In genomic region chr19:45200614-45201013, GRCh38 we compare ENCODE assay signal across 9 cellular contexts. TPM values are rescaled to one million over a fixed set of nuclear protein-coding genes. Genes with fewer than 3 reads are reported as not detected.
DNase-seq lines count a peak whose midpoint lies in the region; ATAC-seq and TF ChIP-seq lines count a peak whose summit lies in the region.
"Had no signal": no experiment of that assay in that cellular context is flagged by ENCODE, and none has a peak within 500 bp of the region (broad histone marks: within the 10 kb centered on the region; RNA-seq: fewer than 3 reads in every experiment).

No MANE protein-coding gene starts in this region.

- no peak overlapping the region for H3K27ac Mint-ChIP-seq in activated naive CD4-positive, alpha-beta T cell treated with anti-CD3 and anti-CD28 coated beads for 36 hours
- H3K27ac Mint-ChIP-seq in stimulated activated effector memory CD8-positive, alpha-beta T cell treated with anti-CD3 and anti-CD28 coated beads, Interleukin-12 subunit alpha, Interleukin-12 subunit beta, amount 100 ng/mL, for 72 hours, result no peak overlapping the region

- intact Hi-C loops in activated naive CD4-positive, alpha-beta T cell treated with anti-CD3 and anti-CD28 coated beads for 36 hours (cut with micrococcal nuclease), result no loop called here
- intact Hi-C loops in left ventricle myocardium superior (cut with micrococcal nuclease), result no loop called here

- H3K9me3 Mint-ChIP-seq in activated naive CD4-positive, alpha-beta T cell treated with anti-CD3 and anti-CD28 coated beads for 36 hours, result no peaks in the 10 kb centered on the region
- H3K9me3 Mint-ChIP-seq in stimulated activated effector memory CD8-positive, alpha-beta T cell treated with anti-CD3 and anti-CD28 coated beads, Interleukin-12 subunit alpha, Interleukin-12 subunit beta, amount 100 ng/mL, for 72 hours, result no peaks in the 10 kb centered on the region

- no peak overlapping the region for H3K4me3 Mint-ChIP-seq in activated naive CD4-positive, alpha-beta T cell treated with anti-CD3 and anti-CD28 coated beads for 36 hours
- no peak overlapping the region for H3K4me3 Mint-ChIP-seq in stimulated activated effector memory CD8-positive, alpha-beta T cell treated with anti-CD3 and anti-CD28 coated beads, Interleukin-12 subunit alpha, Interleukin-12 subunit beta, amount 100 ng/mL, for 72 hours

- ATAC-seq in left ventricle myocardium superior, result peak; percentile 67
- no peak for ATAC-seq in stimulated activated effector memory CD8-positive, alpha-beta T cell treated with anti-CD3 and anti-CD28 coated beads, Interleukin-12 subunit alpha, Interleukin-12 subunit beta, amount 100 ng/mL, for 72 hours

- TF ChIP-seq CTCF in WI38 (IDR thresholded peaks at IDR 0.05; ENCODE audit: low read depth, low read length), result peak; percentile 46

- CTCF ChIA-PET in activated naive CD4-positive, alpha-beta T cell treated with anti-CD3 and anti-CD28 coated beads for 36 hours (lab: Charles Lee), result interaction anchor here (1.9 kb wide), 1 partner anchor 138 kb away, joined by 4 read pairs; no protein-coding TSS in a partner anchor

- H3K27me3 Mint-ChIP-seq in activated naive CD4-positive, alpha-beta T cell treated with anti-CD3 and anti-CD28 coated beads for 36 hours (ENCODE audit: low read depth), result no peaks in the 10 kb centered on the region

- no peak overlapping the region for H3K4me3 ChIP-seq in WI38 (ENCODE audit: low read depth, low read length)
- H3K4me3 ChIP-seq: tibial artery had no signal

- no peaks in the 10 kb centered on the region for H3K36me3 Mint-ChIP-seq in activated naive CD4-positive, alpha-beta T cell treated with anti-CD3 and anti-CD28 coated beads for 36 hours (ENCODE audit: low read depth)
- H3K36me3 Mint-ChIP-seq in stimulated activated effector memory CD8-positive, alpha-beta T cell treated with anti-CD3 and anti-CD28 coated beads, Interleukin-12 subunit alpha, Interleukin-12 subunit beta, amount 100 ng/mL, for 72 hours, result no peaks in the 10 kb centered on the region

- H3K4me1 Mint-ChIP-seq in activated naive CD4-positive, alpha-beta T cell treated with anti-CD3 and anti-CD28 coated beads for 36 hours (ENCODE audit: low read depth), result no peaks in the 10 kb centered on the region
- no peaks in the 10 kb centered on the region for H3K4me1 Mint-ChIP-seq in stimulated activated effector memory CD8-positive, alpha-beta T cell treated with anti-CD3 and anti-CD28 coated beads, Interleukin-12 subunit alpha, Interleukin-12 subunit beta, amount 100 ng/mL, for 72 hours

- DNase-seq in activated naive CD4-positive, alpha-beta T cell treated with anti-CD3 and anti-CD28 coated beads for 36 hours, result peak; percentile 19
- no peak for DNase-seq in activated naive CD4-positive, alpha-beta T cell treated with Interleukin-2 at 50 U/mL for 16 hours
- no peak for DNase-seq in left ventricle myocardium superior
- peak; percentile 50 for DNase-seq in superior temporal gyrus (ENCODE audit: extremely low spot score)
- DNase-seq in stimulated activated effector memory CD8-positive, alpha-beta T cell treated with anti-CD3 and anti-CD28 coated beads, Interleukin-12 subunit alpha, Interleukin-12 subunit beta, amount 100 ng/mL, for 72 hours (ENCODE audit: low spot score in 2 of 2), result no peak
- DNase-seq in GM19240 (ENCODE audit: insufficient read length, low spot score), result no peak
- no peak for DNase-seq in stimulated activated CD4-positive, alpha-beta T cell treated with anti-CD3 and anti-CD28 coated beads, Interleukin-2, amount 100 ng/mL, for 48 hours
- DNase-seq: tibial artery had no signal

RNA-seq across cellular contexts. Expression of gene BLOC1S3, which starts 22.0 kb away (rescaled TPM):
- 1 to 10 TPM; 5.1 to 6.5 TPM for total RNA-seq in activated naive CD4-positive, alpha-beta T cell treated with anti-CD3 and anti-CD28 coated beads for 36 hours
- total RNA-seq in left ventricle myocardium superior, result 6.0 TPM

RNA-seq across cellular contexts. Expression of gene TRAPPC6A, which starts 22.6 kb away (rescaled TPM):
- 10 to 100 TPM; 28.1 to 28.4 TPM for total RNA-seq in activated naive CD4-positive, alpha-beta T cell treated with anti-CD3 and anti-CD28 coated beads for 36 hours
- total RNA-seq in left ventricle myocardium superior, result 13.7 TPM

RNA-seq across cellular contexts. Expression of gene NKPD1, which starts 39.8 kb away (rescaled TPM):
- under 1 TPM in 1 of 2 experiments, not detected in 1; 0.17 TPM for total RNA-seq in activated naive CD4-positive, alpha-beta T cell treated with anti-CD3 and anti-CD28 coated beads for 36 hours
- 0.07 TPM for total RNA-seq in left ventricle myocardium superior

RNA-seq across cellular contexts. Expression of gene EXOC3L2, which starts 44.6 kb away (rescaled TPM):
- not detected for total RNA-seq in activated naive CD4-positive, alpha-beta T cell treated with anti-CD3 and anti-CD28 coated beads for 36 hours
- 0.94 TPM for total RNA-seq in left ventricle myocardium superior

RNA-seq across cellular contexts. Expression of gene MARK4, which starts 50.5 kb away (rescaled TPM):
- total RNA-seq in activated naive CD4-positive, alpha-beta T cell treated with anti-CD3 and anti-CD28 coated beads for 36 hours, result 10 to 100 TPM; 13.0 to 15.7 TPM
- total RNA-seq in left ventricle myocardium superior, result 26.2 TPM

Comparison
In these comparisons a context has a peak if more than half of its experiments do, and no peak if none do; other contexts are left out.
1. DNase-seq: peak in activated naive CD4-positive, alpha-beta T cell treated with anti-CD3 and anti-CD28 coated beads for 36 hours (single experiment) and superior temporal gyrus (single experiment); none in activated naive CD4-positive, alpha-beta T cell treated with Interleukin-2 at 50 U/mL for 16 hours (single experiment), left ventricle myocardium superior (single experiment), stimulated activated effector memory CD8-positive, alpha-beta T cell treated with anti-CD3 and anti-CD28 coated beads, Interleukin-12 subunit alpha, Interleukin-12 subunit beta, amount 100 ng/mL, for 72 hours (0 of 2), GM19240 (single experiment) and stimulated activated CD4-positive, alpha-beta T cell treated with anti-CD3 and anti-CD28 coated beads, Interleukin-2, amount 100 ng/mL, for 48 hours (0 of 2).